19 cellular contexts compared by ENCODE assay signal in genomic region chr21:21137986-21138385, GRCh38.
DNase-seq lines count a peak whose midpoint lies in the region; FAIRE-seq and TF ChIP-seq lines count a peak whose summit lies in the region.
"Had no signal": no experiment of that assay in that cellular context is flagged by ENCODE, and none has a peak within 500 bp of the region (broad histone marks: within the 10 kb centered on the region; RNA-seq: fewer than 3 reads in every experiment).

No MANE protein-coding gene starts in this region.

- DNase-seq in H54 (ENCODE audit: insufficient read length, low spot score) (no peak), adipocyte (ENCODE audit: low read depth) (peak; percentile 36), fibroblast of the aortic adventitia (ENCODE audit: low read depth) (peak; percentile 90), skeletal muscle cell (ENCODE audit: low read depth) (peak; percentile 16), iPS-NIHi7 (ENCODE audit: extremely low spot score) (no peak), SJCRH30 (no peak)
- no peak for DNase-seq in activated naive CD4-positive, alpha-beta T cell treated with anti-CD3 and anti-CD28 coated beads, Interleukin-2, amount 50 U/mL, for 16 hours
- DNase-seq: activated CD4-positive, alpha-beta T cell treated with anti-CD3 and anti-CD28 coated beads for 36 hours; activated naive CD8-positive, alpha-beta T cell treated with anti-CD3 and anti-CD28 coated beads, Interleukin-2, amount 10 ng/mL, durations not matched to agents 7 days and 5 days; CD4-positive, CD25-positive, alpha-beta regulatory T cell; DMS 273 treated with DMSO at 0.1 percent for 48 hours; head of caudate nucleus; NCI-H187; nephron progenitor cell; PC-9; SHP77 treated with DMSO at 0.1 percent for 48 hours; sigmoid colon; T-helper 1 cell had no signal

- H3K4me3 ChIP-seq in adipocyte (ENCODE audit: low read length) (peak overlapping the region; percentile 38), fibroblast of the aortic adventitia (ENCODE audit: low read depth, low read length) (no peak overlapping the region), skeletal muscle cell (ENCODE audit: low read depth, low read length) (no peak overlapping the region), SJCRH30 (no peak overlapping the region)
- H3K4me3 ChIP-seq: PC-9, sigmoid colon had no signal

- H3K9ac ChIP-seq in adipocyte (ENCODE audit: low read length), result no peak overlapping the region

- H3K9me3 ChIP-seq in adipocyte (ENCODE audit: control insufficient read depth, low read length), result no peaks in the 10 kb centered on the region
- no peaks in the 10 kb centered on the region for H3K9me3 ChIP-seq in SJCRH30 (replicated peaks)
- H3K9me3 ChIP-seq: sigmoid colon had no signal

- no peaks in the 10 kb centered on the region for H3K27me3 ChIP-seq in adipocyte (replicated peaks; ENCODE audit: control insufficient read depth, insufficient read depth, low read length)
- no peaks in the 10 kb centered on the region for H3K27me3 ChIP-seq in SJCRH30
- H3K27me3 ChIP-seq: sigmoid colon had no signal

- H3K36me3 ChIP-seq in adipocyte (ENCODE audit: control insufficient read depth, insufficient read depth, low read length, severe bottlenecking) (no peaks in the 10 kb centered on the region), SJCRH30 (no peaks in the 10 kb centered on the region)
- H3K36me3 ChIP-seq: sigmoid colon had no signal

- peaks cover 10% of the 10 kb centered on the region for H3K4me1 ChIP-seq in adipocyte (ENCODE audit: control insufficient read depth, insufficient read depth, low read length)
- no peaks in the 10 kb centered on the region for H3K4me1 ChIP-seq in SJCRH30
- H3K4me1 ChIP-seq: sigmoid colon had no signal

- no peak overlapping the region for H3K27ac ChIP-seq in SJCRH30
- H3K27ac ChIP-seq: PC-9, sigmoid colon had no signal

- no peak for TF ChIP-seq POLR2A in H54 (IDR thresholded peaks at IDR 0.05; ENCODE audit: low read depth, low read length)

- FAIRE-seq in H54 (lab: Jason Lieb, UNC), result peak; percentile 43
- FAIRE-seq: bronchial epithelial cell had no signal

- TF ChIP-seq CTCF in fibroblast of the aortic adventitia (IDR thresholded peaks at IDR 0.05; ENCODE audit: insufficient read depth, low read length), result no peak

Comparison
In these comparisons a context has a peak if more than half of its experiments do, and no peak if none do; other contexts are left out.
1. DNase-seq: peak in adipocyte (single experiment), fibroblast of the aortic adventitia (single experiment) and skeletal muscle cell (single experiment); none in H54 (single experiment), activated naive CD4-positive, alpha-beta T cell treated with anti-CD3 and anti-CD28 coated beads, Interleukin-2, amount 50 U/mL, for 16 hours (single experiment), iPS-NIHi7 (single experiment) and SJCRH30 (0 of 2).